Comparison of ENCODE assay signal across 11 cellular contexts in the genomic region with DNA sequence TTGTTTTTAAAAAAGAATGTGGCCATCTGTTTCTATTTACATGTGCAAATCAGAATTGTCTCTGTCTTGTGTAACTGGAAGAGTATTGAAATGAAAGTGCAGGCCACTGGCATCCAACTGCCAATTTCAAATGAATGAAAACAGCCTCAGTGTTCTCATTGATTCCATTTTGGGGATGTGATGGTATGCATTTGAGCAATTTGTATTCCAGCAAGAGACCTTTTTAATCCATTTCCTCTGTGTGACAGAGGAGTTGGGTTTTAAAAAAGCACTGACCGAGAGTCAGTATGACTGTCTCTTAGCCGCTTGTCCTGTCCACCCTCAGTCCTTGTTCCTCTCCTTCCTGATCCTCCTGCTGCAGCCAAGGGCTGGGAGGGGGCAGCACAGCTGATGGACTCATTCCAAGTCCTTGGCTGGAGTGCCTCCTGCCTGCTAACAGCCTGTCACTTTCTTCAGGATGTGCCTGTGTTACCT. TPM values are rescaled to one million over a fixed set of nuclear protein-coding genes. Genes with fewer than 3 reads are reported as not detected.
A peak's percentile ranks its signal among the peaks of the same experiment; 100 is the strongest.
DNase-seq lines count a peak whose midpoint lies in the region; ATAC-seq, FAIRE-seq and TF ChIP-seq lines count a peak whose summit lies in the region.
"Had no signal": no experiment of that assay in that cellular context is flagged by ENCODE, and none has a peak within 500 bp of the region (broad histone marks: within the 10 kb centered on the region; RNA-seq: fewer than 3 reads in every experiment).

No MANE protein-coding gene starts in this region.

- H3K4me2 ChIP-seq in astrocyte (ENCODE audit: low read length), result peak overlapping the region; percentile 45

- FAIRE-seq in astrocyte (lab: Jason Lieb, UNC), result no peak

- peaks cover 4% of the 10 kb centered on the region for H3K36me3 Mint-ChIP-seq in MCF 10A (ENCODE audit: insufficient read depth, unreplicated experiment)
- peaks cover 5% of the 10 kb centered on the region for H3K36me3 Mint-ChIP-seq in astrocyte (ENCODE audit: low read depth, unreplicated experiment)

- no peak overlapping the region for H2AFZ ChIP-seq in astrocyte (ENCODE audit: low read depth, low read length)

- CTCF ChIA-PET in MCF 10A (lab: Yijun Ruan, JAX), result interaction anchor here (0.8 to 1.3 kb wide), 2 partner anchors 27 to 78 kb away, joined by 3 read pairs; no protein-coding TSS in a partner anchor

- H3K27me3 ChIP-seq in breast epithelium (no peaks in the 10 kb centered on the region), astrocyte (ENCODE audit: insufficient read depth, low read length) (no peaks in the 10 kb centered on the region), upper lobe of right lung (no peaks in the 10 kb centered on the region)

- peak overlapping the region in 1 of 2 donors; percentile 60 for H3K27ac ChIP-seq in breast epithelium
- H3K27ac ChIP-seq in astrocyte (ENCODE audit: low read depth, low read length), result no peak overlapping the region
- H3K27ac ChIP-seq in upper lobe of right lung, result no peak overlapping the region

- BruUV-seq in MCF 10A (replicated peaks; lab: Mats Ljungman, UMichigan), result no TSS peak

- TF ChIP-seq CTCF in MCF 10A (IDR thresholded peaks at IDR 0.05; ENCODE audit: unreplicated experiment) (no peak), breast epithelium (IDR thresholded peaks at IDR 0.05) (no peak), astrocyte (IDR thresholded peaks at IDR 0.05; ENCODE audit: insufficient read depth, low read depth, low read length) (no peak), upper lobe of right lung (IDR thresholded peaks at IDR 0.05) (no peak)

- H3K4me1 ChIP-seq in breast epithelium (peaks cover 7 to 9% of the 10 kb centered on the region in 2 donors), astrocyte (ENCODE audit: insufficient read depth, low read length) (peaks cover 35% of the 10 kb centered on the region), upper lobe of right lung (peaks cover 46% of the 10 kb centered on the region)

- DNase-seq in MCF 10A (ENCODE audit: unreplicated experiment) (peak; percentile 17), breast epithelium (ENCODE audit: low spot score in 2 of 2) (no peak), astrocyte (ENCODE audit: low read depth) (no peak), islet precursor cell (peak; percentile 76), upper lobe of right lung (no peak), NAMALWA (ENCODE audit: low spot score) (no peak), NCI-H2196 treated with DMSO at 0.1 percent for 48 hours (lab: John Stamatoyannopoulos, UW; ENCODE audit: unreplicated experiment) (no peak)
- no peak for DNase-seq in activated CD4-positive, alpha-beta T cell treated with anti-CD3 and anti-CD28 coated beads, Interleukin-2, amount 50 U/mL, for 48 hours
- DNase-seq: activated B cell treated with CpG ODN at 0.5 μM for 24 hours, Kasumi-1, left colon had no signal

- H3K4me3 ChIP-seq in breast epithelium (no peak overlapping the region), astrocyte (ENCODE audit: insufficient read depth, low read depth, low read length) (no peak overlapping the region), upper lobe of right lung (no peak overlapping the region)

- H3K9me3 Mint-ChIP-seq in MCF 10A (ENCODE audit: unreplicated experiment) (no peaks in the 10 kb centered on the region), astrocyte (ENCODE audit: unreplicated experiment) (peaks cover 2% of the 10 kb centered on the region)
- H3K9me3 Mint-ChIP-seq: activated B cell treated with CpG ODN at 0.5 μM for 24 hours had no signal

- H3K4me3 Mint-ChIP-seq in MCF 10A (ENCODE audit: unreplicated experiment), result no peak overlapping the region
- H3K4me3 Mint-ChIP-seq in astrocyte (ENCODE audit: unreplicated experiment), result no peak overlapping the region
- H3K4me3 Mint-ChIP-seq: activated B cell treated with CpG ODN at 0.5 μM for 24 hours had no signal

- intact Hi-C loops in MCF 10A (cut with micrococcal nuclease) (no loop called here), breast epithelium (cut with DNase I; ENCODE audit: low total_unique reads) (no loop called here), upper lobe of right lung (cut with DNase I) (no loop called here)

- H3K79me2 ChIP-seq in astrocyte (ENCODE audit: insufficient read depth, low read length), result peaks cover 92% of the 10 kb centered on the region

- H3K36me3 ChIP-seq in breast epithelium (no peaks in the 10 kb centered on the region), astrocyte (ENCODE audit: insufficient read depth, low read length) (no peaks in the 10 kb centered on the region), upper lobe of right lung (no peaks in the 10 kb centered on the region)

- peak; percentile 16 for ATAC-seq in upper lobe of right lung
- ATAC-seq: left colon had no signal

- H3K27ac Mint-ChIP-seq in MCF 10A (ENCODE audit: low read depth, unreplicated experiment) (peak overlapping the region; percentile 20), astrocyte (ENCODE audit: unreplicated experiment) (no peak overlapping the region)
- H3K27ac Mint-ChIP-seq: activated B cell treated with CpG ODN at 0.5 μM for 24 hours had no signal

- peaks cover 53% of the 10 kb centered on the region for H4K20me1 ChIP-seq in astrocyte (ENCODE audit: insufficient read depth, low read length)

- peak overlapping the region; percentile 27 for H3K9ac ChIP-seq in astrocyte (ENCODE audit: low read length)

- no peak for TF ChIP-seq POLR2A in breast epithelium (IDR thresholded peaks at IDR 0.05)

- H3K4me1 Mint-ChIP-seq in MCF 10A (ENCODE audit: insufficient read depth, unreplicated experiment), result peaks cover 59% of the 10 kb centered on the region
- peaks cover 51% of the 10 kb centered on the region for H3K4me1 Mint-ChIP-seq in astrocyte (ENCODE audit: low read depth, unreplicated experiment)
- H3K4me1 Mint-ChIP-seq: activated B cell treated with CpG ODN at 0.5 μM for 24 hours had no signal

- POLR2A ChIA-PET in MCF 10A (lab: Yijun Ruan, JAX), result interaction anchor here (0.8 to 1.6 kb wide), 4 partner anchors 9 to 29 kb away, joined by 3 to 4 read pairs (median 4); no protein-coding TSS in a partner anchor

- H3K27me3 Mint-ChIP-seq in MCF 10A (ENCODE audit: insufficient read depth, unreplicated experiment), result no peaks in the 10 kb centered on the region
- no peaks in the 10 kb centered on the region for H3K27me3 Mint-ChIP-seq in astrocyte (ENCODE audit: low read depth, unreplicated experiment)
- H3K27me3 Mint-ChIP-seq: activated B cell treated with CpG ODN at 0.5 μM for 24 hours had no signal

- H3K9me3 ChIP-seq in breast epithelium (no peaks in the 10 kb centered on the region), astrocyte (ENCODE audit: insufficient read depth, low read depth, low read length) (no peaks in the 10 kb centered on the region), upper lobe of right lung (no peaks in the 10 kb centered on the region)

RNA-seq across cellular contexts. Expression of gene ASAP2, which starts 50.0 kb away (rescaled TPM):
- total RNA-seq in MCF 10A (2022) (80.8 and 89.5 TPM in 2 replicates), breast epithelium (10 to 100 TPM; 14.5 to 24.2 (median 21.0) TPM), astrocyte (47.2 and 62.6 TPM in 2 replicates), upper lobe of right lung (30.9 TPM)
- total RNA-seq: activated B cell treated with CpG ODN at 0.5 μM for 24 hours had no signal

Comparison
In these comparisons a context has a peak if more than half of its experiments do, and no peak if none do; other contexts are left out.
1. DNase-seq: peak in MCF 10A (single experiment) and islet precursor cell (single experiment); none in breast epithelium (0 of 2), astrocyte (single experiment), upper lobe of right lung (single experiment), activated CD4-positive, alpha-beta T cell treated with anti-CD3 and anti-CD28 coated beads, Interleukin-2, amount 50 U/mL, for 48 hours (0 of 2), NAMALWA (single experiment) and NCI-H2196 treated with DMSO at 0.1 percent for 48 hours (single experiment).